In genomic region chr17:60060474-60060873, GRCh38 we compare ENCODE assay signal across 22 cellular contexts. TPM values are rescaled to one million over a fixed set of nuclear protein-coding genes. Genes with fewer than 3 reads are reported as not detected.
A peak's percentile ranks its signal among the peaks of the same experiment; 100 is the strongest.
DNase-seq lines count a peak whose midpoint lies in the region; ATAC-seq and TF ChIP-seq lines count a peak whose summit lies in the region.
"Had no signal": no experiment of that assay in that cellular context is flagged by ENCODE, and none has a peak within 500 bp of the region (broad histone marks: within the 10 kb centered on the region; RNA-seq: fewer than 3 reads in every experiment).

No MANE protein-coding gene starts in this region.

- H3K27me3 ChIP-seq in CD8-positive, alpha-beta T cell (ENCODE audit: insufficient read depth, low read length): no peaks in the 10 kb centered on the region

- no peaks in the 10 kb centered on the region for H3K27me3 Mint-ChIP-seq in CD8-positive, alpha-beta T cell (ENCODE audit: low read depth)
- H3K27me3 Mint-ChIP-seq: CD4-positive, CD25-positive, alpha-beta regulatory T cell had no signal

- no peak overlapping the region for H3K27ac Mint-ChIP-seq in CD8-positive, alpha-beta T cell
- H3K27ac Mint-ChIP-seq: CD4-positive, CD25-positive, alpha-beta regulatory T cell had no signal

- H3K4me3 Mint-ChIP-seq in CD8-positive, alpha-beta T cell: no peak overlapping the region
- H3K4me3 Mint-ChIP-seq: CD4-positive, CD25-positive, alpha-beta regulatory T cell had no signal

- peaks cover 60 to 93% of the 10 kb centered on the region in 2 experiments for H3K36me3 ChIP-seq in HEK293 (ENCODE audit: control insufficient read depth in 2 of 2, insufficient read depth in 1 of 2, low read length in 2 of 2)
- peaks cover 26% of the 10 kb centered on the region for H3K36me3 ChIP-seq in CD8-positive, alpha-beta T cell (ENCODE audit: insufficient read depth, low read length)

- H3K9me3 Mint-ChIP-seq in CD8-positive, alpha-beta T cell: no peaks in the 10 kb centered on the region
- H3K9me3 Mint-ChIP-seq: CD4-positive, CD25-positive, alpha-beta regulatory T cell had no signal

- CTCF ChIA-PET in HEK293 (lab: Yijun Ruan, JAX): interaction anchor here (0.6 kb wide), 3 partner anchors 22 to 292 kb away, joined by 3 to 4 read pairs (median 3); no protein-coding TSS in a partner anchor
- CTCF ChIA-PET in CD8-positive, alpha-beta T cell (lab: Charles Lee): no interaction called here
- CTCF ChIA-PET in GM10248 (lab: Yijun Ruan, JAX): interaction anchor here (0.9 to 2.0 kb wide), 3 partner anchors 10 to 27 kb away, joined by 3 to 5 read pairs (median 3); no protein-coding TSS in a partner anchor

- peak; percentile 12 for DNase-seq in astrocyte of the hippocampus (ENCODE audit: low read depth, low spot score)
- peak; percentile 58 for DNase-seq in fibroblast of mammary gland (ENCODE audit: low read depth)
- no peak for DNase-seq in CD8-positive, alpha-beta T cell
- no peak for DNase-seq in activated T-cell treated with anti-CD3 and anti-CD28 coated beads, Interleukin-2, amount 50 U/mL, for 1 hour
- DNase-seq in GM10248 (ENCODE audit: extremely low spot score): no peak
- no peak for DNase-seq in D341Med (ENCODE audit: low spot score)
- DNase-seq: CD4-positive, CD25-positive, alpha-beta regulatory T cell; COR-L47; DND-41; GOT3; KG1; NCI-H1092 treated with DMSO at 0.1 percent for 48 hours; NCI-H146; NCI-H2029; NCI-H2227 treated with DMSO at 0.1 percent for 48 hours; NCI-H510A; NCI-H748 treated with DMSO at 0.1 percent for 48 hours; SHP77 treated with DMSO at 0.1 percent for 48 hours had no signal

- intact Hi-C loops in CD8-positive, alpha-beta T cell (cut with DNase I, micrococcal nuclease): no loop called here

- H3K9me3 ChIP-seq in HEK293 (ENCODE audit: control insufficient read depth, insufficient read depth, low read depth, low read length): no peaks in the 10 kb centered on the region
- H3K9me3 ChIP-seq in CD8-positive, alpha-beta T cell (ENCODE audit: low read length): no peaks in the 10 kb centered on the region

- H3K36me3 Mint-ChIP-seq in CD8-positive, alpha-beta T cell: peaks cover 92% of the 10 kb centered on the region

- POLR2A ChIA-PET in HEK293 (lab: Yijun Ruan, JAX): no interaction called here
- POLR2A ChIA-PET in CD8-positive, alpha-beta T cell (lab: Charles Lee): no interaction called here
- POLR2A ChIA-PET in GM10248 (lab: Yijun Ruan, JAX): no interaction called here

- no peak for ATAC-seq in CD8-positive, alpha-beta T cell

- H3K27ac ChIP-seq in HEK293 (ENCODE audit: extremely low read depth, low read depth, low read length): no peak overlapping the region
- no peak overlapping the region for H3K27ac ChIP-seq in CD8-positive, alpha-beta T cell (ENCODE audit: low read depth, low read length)
- H3K27ac ChIP-seq: RWPE1, SK-N-MC had no signal

- TF ChIP-seq CTCF in HEK293 (tag by site-specific recombination; IDR thresholded peaks at IDR 0.05): no peak
- no peak for TF ChIP-seq CTCF in fibroblast of mammary gland (conservative IDR thresholded peaks at IDR 0.05; ENCODE audit: control insufficient read depth, insufficient read depth, low read depth, low read length)
- peak; percentile 69 for TF ChIP-seq CTCF in subcutaneous adipose tissue (IDR thresholded peaks at IDR 0.05; ENCODE audit: low read depth)
- no peak for TF ChIP-seq CTCF in CD8-positive, alpha-beta T cell (IDR thresholded peaks at IDR 0.05)
- TF ChIP-seq CTCF in GM10248 (IDR thresholded peaks at IDR 0.05; ENCODE audit: control extremely low read depth, extremely low read depth, low read depth, missing control alignments): no peak

- no peaks in the 10 kb centered on the region for H3K4me1 Mint-ChIP-seq in CD8-positive, alpha-beta T cell (ENCODE audit: low read depth)

- no peak overlapping the region for H3K4me3 ChIP-seq in HEK293 (ENCODE audit: low read depth, low read length)
- H3K4me3 ChIP-seq in fibroblast of mammary gland (ENCODE audit: control insufficient read depth, low read depth, low read length): no peak overlapping the region
- H3K4me3 ChIP-seq in CD8-positive, alpha-beta T cell (ENCODE audit: low read depth, low read length): no peak overlapping the region
- H3K4me3 ChIP-seq: SK-N-MC had no signal

- H3K4me1 ChIP-seq in HEK293 (ENCODE audit: control insufficient read depth, insufficient read depth, low read length): no peaks in the 10 kb centered on the region
- no peaks in the 10 kb centered on the region for H3K4me1 ChIP-seq in CD8-positive, alpha-beta T cell (ENCODE audit: insufficient read depth, low read length)

TF ChIP-seq in HEK293, 187 proteins besides CTCF, POLR2A, EP300 and RAD21:
- peak; percentile 86 for TF ChIP-seq GLIS1 (tag by site-specific recombination; IDR thresholded peaks at IDR 0.05)
- TF ChIP-seq ZBTB49 (tag by site-specific recombination; IDR thresholded peaks at IDR 0.05; ENCODE audit: low read depth): no peak

RNA-seq across cellular contexts. Expression of gene HEATR6, which starts 18.2 kb away (rescaled TPM):
- total RNA-seq in subcutaneous adipose tissue: 10 to 100 TPM in 3 of 4 donors, 1 to 10 TPM in 1; 8.6 to 20.3 (median 12.4) TPM
- 1 to 10 TPM; 8.8 to 9.1 TPM for total RNA-seq in CD8-positive, alpha-beta T cell

Comparison
In these comparisons a context has a peak if more than half of its experiments do, and no peak if none do; other contexts are left out.
1. DNase-seq: peak in astrocyte of the hippocampus (single experiment) and fibroblast of mammary gland (single experiment); none in CD8-positive, alpha-beta T cell (0 of 7), activated T-cell treated with anti-CD3 and anti-CD28 coated beads, Interleukin-2, amount 50 U/mL, for 1 hour (single experiment), GM10248 (single experiment) and D341Med (single experiment).